9 cellular contexts compared by ENCODE assay signal in the genomic region with DNA sequence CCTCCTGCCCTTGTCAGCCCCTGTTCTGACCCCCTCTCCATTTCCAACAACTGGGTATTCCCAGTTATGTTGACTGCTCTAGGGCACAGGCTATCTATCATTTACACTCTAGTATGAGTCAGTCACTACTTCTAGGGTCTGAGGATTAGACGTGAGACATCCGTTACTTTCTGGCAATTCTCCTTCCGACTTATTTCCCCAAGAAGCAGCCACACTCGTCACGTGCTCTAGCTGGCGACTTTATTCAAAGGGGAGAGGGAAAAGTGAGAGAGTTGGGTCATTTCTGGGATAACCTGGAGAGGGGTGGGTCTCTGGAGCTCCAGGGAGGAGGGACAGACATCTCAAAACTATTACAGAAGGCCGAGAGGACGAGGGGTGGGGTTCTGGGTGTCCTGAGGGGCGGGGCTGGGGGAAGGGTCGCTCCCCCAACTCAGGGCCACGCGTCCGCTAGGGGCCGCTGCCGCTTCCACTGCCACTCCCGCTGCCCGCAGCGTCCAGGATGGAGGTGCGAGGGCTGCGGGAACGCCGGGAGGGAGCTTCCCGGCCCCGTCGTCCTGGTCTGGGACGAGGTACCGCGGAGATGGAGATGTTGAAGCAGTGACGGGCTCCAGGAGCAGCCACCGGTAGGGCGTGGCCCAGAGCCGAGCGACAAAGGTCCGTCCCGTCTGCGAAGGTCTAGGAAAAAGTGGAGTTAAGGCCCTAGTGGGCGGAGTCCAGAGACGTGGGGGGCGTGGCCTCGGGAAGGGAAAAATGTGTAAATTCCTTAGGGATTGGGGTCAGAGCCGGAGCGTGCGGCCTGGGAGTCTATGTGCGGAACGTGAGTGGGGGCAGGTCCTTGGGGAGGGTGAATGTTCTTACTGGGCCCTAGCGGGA. TPM values are rescaled to one million over a fixed set of nuclear protein-coding genes. Genes with fewer than 3 reads are reported as not detected.
A peak's percentile ranks its signal among the peaks of the same experiment; 100 is the strongest.
DNase-seq lines count a peak whose midpoint lies in the region; ATAC-seq, FAIRE-seq and TF ChIP-seq lines count a peak whose summit lies in the region.
"Had no signal": no experiment of that assay in that cellular context is flagged by ENCODE, and none has a peak within 500 bp of the region (broad histone marks: within the 10 kb centered on the region; RNA-seq: fewer than 3 reads in every experiment).

No MANE protein-coding gene starts in this region.

- no peaks in the 10 kb centered on the region for H3K27me3 ChIP-seq in bronchial epithelial cell (ENCODE audit: control insufficient read depth, insufficient read depth, low read length)
- H3K27me3 ChIP-seq in neural progenitor cell: peaks cover 27% of the 10 kb centered on the region

- H4K20me1 ChIP-seq in neural progenitor cell (ENCODE audit: low read depth): peaks cover 19% of the 10 kb centered on the region

- H3F3A ChIP-seq in neural progenitor cell (ENCODE audit: low read depth): peaks cover 34% of the 10 kb centered on the region

- no peaks in the 10 kb centered on the region for H3K36me3 Mint-ChIP-seq in neural progenitor cell

- H3K4me1 ChIP-seq in neural progenitor cell: no peaks in the 10 kb centered on the region

- intact Hi-C loops in posterior vena cava (cut with DNase I): no loop called here

- no peak for ATAC-seq in GM21360 (IDR thresholded peaks at IDR 0.05; ENCODE audit: unreplicated experiment)

- H3K4me3 ChIP-seq in bronchial epithelial cell (ENCODE audit: low read depth, low read length) (no peak overlapping the region), neural progenitor cell (peak overlapping the region; percentile 28)

- H3K9me3 ChIP-seq in neural progenitor cell (ENCODE audit: low read depth): no peaks in the 10 kb centered on the region

- H3K9me3 Mint-ChIP-seq in neural progenitor cell: peaks cover 10% of the 10 kb centered on the region

- H3K36me3 ChIP-seq in bronchial epithelial cell (ENCODE audit: control insufficient read depth, insufficient read depth, low read length): no peaks in the 10 kb centered on the region
- H3K36me3 ChIP-seq in neural progenitor cell: no peaks in the 10 kb centered on the region

- H3K4me1 Mint-ChIP-seq in neural progenitor cell: peaks cover 7% of the 10 kb centered on the region

- peaks cover 21% of the 10 kb centered on the region for H3K27me3 Mint-ChIP-seq in neural progenitor cell (ENCODE audit: insufficient read depth, low read depth)

- H3K4me2 ChIP-seq in neural progenitor cell: peak overlapping the region; percentile 33

- TF ChIP-seq CTCF in LNCAP (IDR thresholded peaks at IDR 0.05) (peak; percentile 51; the same call in 1 of the 2 replicates), bronchial epithelial cell (IDR thresholded peaks at IDR 0.05; ENCODE audit: insufficient read depth, low read length, severe bottlenecking) (peak; percentile 56), neural progenitor cell (IDR thresholded peaks at IDR 0.05) (peak; percentile 80)

- FAIRE-seq in bronchial epithelial cell (lab: Jason Lieb, UNC): no peak
- FAIRE-seq: A204.1 had no signal

- no peak overlapping the region for H3K27ac Mint-ChIP-seq in neural progenitor cell

- H3K9ac ChIP-seq in neural progenitor cell: no peak overlapping the region

- H3K27ac ChIP-seq in neural progenitor cell: no peak overlapping the region

- H3K79me2 ChIP-seq in neural progenitor cell (ENCODE audit: low read depth): no peaks in the 10 kb centered on the region

- DNase-seq in DMS153 treated with DMSO at 0.1 percent for 48 hours (lab: John Stamatoyannopoulos, UW; ENCODE audit: unreplicated experiment): peak; percentile 22
- DNase-seq in DMS153 (lab: John Stamatoyannopoulos, UW): no peak
- DNase-seq in bronchial epithelial cell (ENCODE audit: low read depth): no peak
- DNase-seq in neural progenitor cell (ENCODE audit: low spot score): peak; percentile 92
- no peak for DNase-seq in SW480 (ENCODE audit: low spot score)
- DNase-seq in posterior vena cava (ENCODE audit: low spot score): no peak

- peak overlapping the region; percentile 78 for H2AFZ ChIP-seq in neural progenitor cell (replicated peaks)

- peak overlapping the region; percentile 71 for H3K4me3 Mint-ChIP-seq in neural progenitor cell

RNA-seq across cellular contexts. Expression of a gene that starts 8.9 kb away (rescaled TPM):
- total RNA-seq in bronchial epithelial cell (not detected in 2 replicates), neural progenitor cell (ENCODE audit: low replicate concordance) (0.19 TPM in 1 of 2 replicates, not detected in the other), posterior vena cava (not detected)

RNA-seq across cellular contexts. Expression of a gene that starts 12.8 kb away (rescaled TPM):
- total RNA-seq in bronchial epithelial cell: 0.26 and 0.38 TPM in 2 replicates
- total RNA-seq in neural progenitor cell (ENCODE audit: low replicate concordance): 8.3 and 13.3 TPM in 2 replicates
- under 1 TPM in 1 of 2 donors, not detected in 1; 0.37 TPM for total RNA-seq in posterior vena cava

RNA-seq across cellular contexts. Expression of a gene that starts 19.1 kb away (rescaled TPM):
- total RNA-seq in bronchial epithelial cell: 11.1 and 12.9 TPM in 2 replicates
- 60.3 and 61.3 TPM in 2 replicates for total RNA-seq in neural progenitor cell (ENCODE audit: low replicate concordance)
- 1 to 10 TPM; 4.3 to 5.1 TPM for total RNA-seq in posterior vena cava

RNA-seq across cellular contexts. Expression of a gene that starts 23.6 kb away (rescaled TPM):
- total RNA-seq in bronchial epithelial cell (not detected in 2 replicates), neural progenitor cell (ENCODE audit: low replicate concordance) (not detected in 2 replicates), posterior vena cava (1 to 10 TPM in 1 of 2 donors, under 1 TPM in 1; 1.00 to 1.6 TPM)

RNA-seq across cellular contexts. Expression of a gene that starts 23.9 kb away (rescaled TPM):
- total RNA-seq in bronchial epithelial cell: 148 and 157 TPM in 2 replicates
- 463 and 727 TPM in 2 replicates for total RNA-seq in neural progenitor cell (ENCODE audit: low replicate concordance)
- 100 to 1,000 TPM; 126 to 130 TPM for total RNA-seq in posterior vena cava

Comparison
In these comparisons a context has a peak if more than half of its experiments do, and no peak if none do; other contexts are left out.
1. DNase-seq: peak in DMS153 treated with DMSO at 0.1 percent for 48 hours (single experiment) and neural progenitor cell (single experiment); none in DMS153 (single experiment), bronchial epithelial cell (single experiment), SW480 (single experiment) and posterior vena cava (single experiment).
2. Peak in every context shown above with its lines, with median percentiles within 50 percentile points of each other: CTCF ChIP-seq.